In genomic region chr2:46697830-46698323, GRCh38 we compare ENCODE assay signal across 8 cellular contexts. TPM values are rescaled to one million over a fixed set of nuclear protein-coding genes. Genes with fewer than 3 reads are reported as not detected.
DNase-seq lines count a peak whose midpoint lies in the region; ATAC-seq, FAIRE-seq and TF ChIP-seq lines count a peak whose summit lies in the region.

No MANE protein-coding gene starts in this region.

- H3K27me3 Mint-ChIP-seq in activated naive CD4-positive, alpha-beta T cell treated with anti-CD3 and anti-CD28 coated beads, Interleukin-2, amount 10 ng/mL, durations not matched to agents 7 days and 5 days: peaks cover 13% of the 10 kb centered on the region

- peaks cover 27% of the 10 kb centered on the region for H3K79me2 ChIP-seq in GM12878 (ENCODE audit: control insufficient read depth, insufficient read depth, low read length)

- peak overlapping the region; percentile 88 for H3K27ac Mint-ChIP-seq in activated naive CD4-positive, alpha-beta T cell treated with anti-CD3 and anti-CD28 coated beads, Interleukin-2, amount 10 ng/mL, durations not matched to agents 7 days and 5 days

- TF ChIP-seq CTCF in GM12878 (IDR thresholded peaks at IDR 0.05 in 2 of 3, conservative IDR thresholded peaks at IDR 0.05 in 1 of 3; ENCODE audit: control insufficient read depth in 2 of 3, extremely low read depth in 1 of 3, insufficient read depth in 1 of 3, low read depth in 3 of 3, low read length in 3 of 3) (no peak), upper lobe of left lung (IDR thresholded peaks at IDR 0.05) (no peak)

- FAIRE-seq in GM12878 (lab: Jason Lieb, UNC): no peak

- no peak for TF ChIP-seq POLR2A in GM12878 (IDR thresholded peaks at IDR 0.05; ENCODE audit: low read depth, low read length)
- no peak for TF ChIP-seq POLR2A in upper lobe of left lung (IDR thresholded peaks at IDR 0.05)

- CTCF ChIA-PET in activated naive CD4-positive, alpha-beta T cell treated with anti-CD3 and anti-CD28 coated beads, Interleukin-2, amount 10 ng/mL, durations not matched to agents 7 days and 5 days (lab: Charles Lee): no interaction called here
- CTCF ChIA-PET in GM12878 (lab: Yijun Ruan, JAX): no interaction called here

- peak overlapping the region; percentile 73; the same call in 1 of the 2 replicates for H3K4me3 ChIP-seq in GM12878
- peak overlapping the region in 3 of 4 donors; percentile 77 to 89 (median 87) for H3K4me3 ChIP-seq in upper lobe of left lung

- H3K4me1 Mint-ChIP-seq in activated naive CD4-positive, alpha-beta T cell treated with anti-CD3 and anti-CD28 coated beads, Interleukin-2, amount 10 ng/mL, durations not matched to agents 7 days and 5 days: peaks cover 34% of the 10 kb centered on the region

- no peak for ATAC-seq in GM12878
- no peak for ATAC-seq in upper lobe of left lung (ENCODE audit: low FRiP score in 2 of 2)
- no peak for ATAC-seq in HG03442 (IDR thresholded peaks at IDR 0.05; ENCODE audit: unreplicated experiment)
- no peak for ATAC-seq in GM18517 (IDR thresholded peaks at IDR 0.05; ENCODE audit: unreplicated experiment)

- peak overlapping the region; percentile 92 for H3K4me2 ChIP-seq in GM12878 (ENCODE audit: control insufficient read depth, insufficient read depth)

- H3K9me3 Mint-ChIP-seq in activated naive CD4-positive, alpha-beta T cell treated with anti-CD3 and anti-CD28 coated beads, Interleukin-2, amount 10 ng/mL, durations not matched to agents 7 days and 5 days: no peaks in the 10 kb centered on the region

- in situ Hi-C loops in GM12878 (cut with MboI): no loop called here

- no peak for TF ChIP-seq RAD21 in GM12878 (IDR thresholded peaks at IDR 0.05; ENCODE audit: insufficient read depth, low read depth, low read length)

- H3K36me3 Mint-ChIP-seq in activated naive CD4-positive, alpha-beta T cell treated with anti-CD3 and anti-CD28 coated beads, Interleukin-2, amount 10 ng/mL, durations not matched to agents 7 days and 5 days: no peaks in the 10 kb centered on the region

- no peak for TF ChIP-seq EP300 in GM12878 (IDR thresholded peaks at IDR 0.05; ENCODE audit: borderline replicate concordance in 1 of 2, control insufficient read depth in 1 of 2, low read depth in 2 of 2, low read length in 2 of 2)
- no peak for TF ChIP-seq EP300 in upper lobe of left lung (IDR thresholded peaks at IDR 0.05)

- H4K20me1 ChIP-seq in GM12878 (ENCODE audit: control insufficient read depth, insufficient read depth): no peaks in the 10 kb centered on the region

- intact Hi-C loops in GM12878 (cut with micrococcal nuclease; ENCODE audit: unreplicated experiment): no loop called here

- H3K27ac ChIP-seq in GM12878 (ENCODE audit: control insufficient read depth, insufficient read depth): no peak overlapping the region
- peak overlapping the region; percentile 87 to 98 (median 96) for H3K27ac ChIP-seq in upper lobe of left lung

- POLR2A ChIA-PET in GM12878 (lab: Charles Lee): interaction anchor here (0.6 kb wide), 1 partner anchor 36 kb away, joined by 3 read pairs; no protein-coding TSS in a partner anchor

- H3K9me3 ChIP-seq in GM12878 (replicated peaks; ENCODE audit: control insufficient read depth, insufficient read depth, low read length) (no peaks in the 10 kb centered on the region), upper lobe of left lung (no peaks in the 10 kb centered on the region)

- WGBS in GM12878 (ENCODE audit: insufficient coverage, insufficient replicate concordance, low lambda C conversion rate, missing lambda C conversion rate): 82% methylated on average over 13 of the region's 14 CpGs
- WGBS in upper lobe of left lung, 2 donors: 63 to 67% methylated on average over 14 of the region's 14 CpGs

- peak overlapping the region; percentile 94 for H3K4me3 Mint-ChIP-seq in activated naive CD4-positive, alpha-beta T cell treated with anti-CD3 and anti-CD28 coated beads, Interleukin-2, amount 10 ng/mL, durations not matched to agents 7 days and 5 days

- SMC1A ChIA-PET in GM12878 (lab: Charles Lee; ENCODE audit: uncharacterized antibody, unreplicated experiment): interaction anchor here (1.2 kb wide), 1 partner anchor 51 kb away, joined by 4 read pairs; no protein-coding TSS in a partner anchor

- RAD21 ChIA-PET in GM12878 (lab: Charles Lee; ENCODE audit: unreplicated experiment): no interaction called here

- 0 out of 2 replicates have a peak, but pooled peaks cover 2% of the 10 kb centered on the region for H3K4me1 ChIP-seq in GM12878 (ENCODE audit: control insufficient read depth, insufficient read depth, low read length)
- H3K4me1 ChIP-seq in upper lobe of left lung: peaks cover 4 to 32% (median 15%) of the 10 kb centered on the region in 4 donors

- H3K36me3 ChIP-seq in GM12878 (ENCODE audit: control insufficient read depth in 2 of 2, insufficient read depth in 2 of 2, low read length in 1 of 2) (no peaks in the 10 kb centered on the region), upper lobe of left lung (no peaks in the 10 kb centered on the region)

- BruUV-seq in GM12878 (replicated peaks; lab: Mats Ljungman, UMichigan): no TSS peak

- peak overlapping the region; percentile 71 for H3K9ac ChIP-seq in GM12878 (ENCODE audit: control insufficient read depth, insufficient read depth, low read length)

- no peak for DNase-seq in activated naive CD4-positive, alpha-beta T cell treated with anti-CD3 and anti-CD28 coated beads, Interleukin-2, amount 10 ng/mL, durations not matched to agents 7 days and 5 days
- no peak for DNase-seq in activated naive CD4-positive, alpha-beta T cell treated with anti-CD3 and anti-CD28 coated beads, Interleukin-2, amount 50 U/mL, for 16 hours
- DNase-seq in GM12878 (ENCODE audit: low read depth, low spot score): no peak
- DNase-seq in medulla oblongata (ENCODE audit: extremely low spot score): peak; percentile 16
- no peak for DNase-seq in upper lobe of left lung
- DNase-seq in EL: no peak

- H2AFZ ChIP-seq in GM12878 (ENCODE audit: control insufficient read depth, low read depth, low read length): peak overlapping the region; percentile 99

- H3K27me3 ChIP-seq in GM12878 (replicated peaks in 1 of 2; ENCODE audit: control insufficient read depth in 2 of 2, insufficient read depth in 2 of 2, low read length in 1 of 2) (peaks cover 0 to 3% of the 10 kb centered on the region in 2 experiments; a peak in 1 of 4 replicates), upper lobe of left lung (no peaks in the 10 kb centered on the region)

TF ChIP-seq in GM12878, 131 proteins besides CTCF, POLR2A, EP300 and RAD21 (continues in another document):
- TF ChIP-seq STAT1 (conservative IDR thresholded peaks at IDR 0.05): no peak
- TF ChIP-seq NR2F1 (conservative IDR thresholded peaks at IDR 0.05): no peak
- TF ChIP-seq POU2F2 (IDR thresholded peaks at IDR 0.05; ENCODE audit: borderline replicate concordance, low read depth, low read length): no peak
- no peak for TF ChIP-seq LARP7 (IDR thresholded peaks at IDR 0.05)
- TF ChIP-seq ZNF384 (IDR thresholded peaks at IDR 0.05; ENCODE audit: borderline replicate concordance, low read depth, low read length): no peak
- no peak for TF ChIP-seq SUPT20H (IDR thresholded peaks at IDR 0.05; ENCODE audit: borderline replicate concordance, control insufficient read depth, low read depth, low read length)
- TF ChIP-seq POLR2AphosphoS5 (IDR thresholded peaks at IDR 0.05; ENCODE audit: low read length): no peak
- no peak for TF ChIP-seq BHLHE40 (IDR thresholded peaks at IDR 0.05; ENCODE audit: borderline replicate concordance in 1 of 2, low read depth in 2 of 2, low read length in 1 of 2)
- TF ChIP-seq PML (IDR thresholded peaks at IDR 0.05; ENCODE audit: low read length): no peak
- no peak for TF ChIP-seq HSF1 (IDR thresholded peaks at IDR 0.05; ENCODE audit: low read depth, low read length)
- no peak for TF ChIP-seq IKZF2 (IDR thresholded peaks at IDR 0.05)
- no peak for TF ChIP-seq GABPA (IDR thresholded peaks at IDR 0.05; ENCODE audit: low read depth)
- no peak for TF ChIP-seq BCL11A (IDR thresholded peaks at IDR 0.05; ENCODE audit: low read depth, low read length)
- TF ChIP-seq EGR1 (IDR thresholded peaks at IDR 0.05; ENCODE audit: borderline replicate concordance in 1 of 2, low read depth in 2 of 2, low read length in 2 of 2): no peak

RNA-seq across cellular contexts. Expression of gene SOCS5, which starts 1.2 kb away (rescaled TPM):
- total RNA-seq in GM12878 (2013; cell fraction: nucleolus; rRNA removed): 29.5 and 30.1 TPM in 2 replicates
- total RNA-seq in GM12878 (2014; rRNA removed) (4.4 and 4.7 TPM in 2 replicates), GM12878 (2014; rRNA removed; fragmentation: Illumina TruSeq; extraction: Trizol) (4.2 and 5.1 TPM in 2 replicates), GM12878 (2021) (4.8 and 5.6 TPM in 2 replicates), upper lobe of left lung (10 to 100 TPM; 18.8 to 41.2 (median 22.1) TPM)
- 2.2 TPM for polyA plus RNA-seq in GM12878 (2011; ENCODE audit: low read depth)
- polyA plus RNA-seq in GM12878 (2011; rRNA removed) (9.3 and 13.4 TPM in 2 replicates), GM12878 (2014; fragmentation: Illumina TruSeq; extraction: Trizol) (5.1 and 6.2 TPM in 2 replicates), GM12878 (2014; fragmentation: Nextera tagmentation; extraction: Ambion mirVana) (1 to 10 TPM in 1 of 2 experiments, under 1 TPM in 1; 0.82 to 1.6 TPM), GM12878 (2014; rRNA removed) (3.1 and 3.6 TPM in 2 replicates), GM12878 (2016; fragmentation: Nextera tagmentation; extraction: Ambion mirVana) (1 to 10 TPM in 1 of 2 experiments, under 1 TPM in 1; 0.64 to 1.8 TPM)
- polyA plus RNA-seq in GM12878 (2011; cell fraction: cytosol; rRNA removed): 4.1 and 5.2 TPM in 2 replicates
- 5.7 and 6.6 TPM in 2 replicates for polyA plus RNA-seq in GM12878 (2011; cell fraction: nucleus; rRNA removed)
- polyA plus RNA-seq in GM12878 (2012): 3.3 and 4.2 TPM in 2 replicates
- polyA minus RNA-seq in GM12878 (2011; rRNA and poly(A)+ RNA removed): 13.7 and 15.1 TPM in 2 replicates
- 2.8 and 3.7 TPM in 2 replicates for polyA minus RNA-seq in GM12878 (2011; cell fraction: cytosol; rRNA and poly(A)+ RNA removed)
- 8.3 and 10.7 TPM in 2 replicates for polyA minus RNA-seq in GM12878 (2011; cell fraction: nucleus; rRNA and poly(A)+ RNA removed)
